In the genomic region with DNA sequence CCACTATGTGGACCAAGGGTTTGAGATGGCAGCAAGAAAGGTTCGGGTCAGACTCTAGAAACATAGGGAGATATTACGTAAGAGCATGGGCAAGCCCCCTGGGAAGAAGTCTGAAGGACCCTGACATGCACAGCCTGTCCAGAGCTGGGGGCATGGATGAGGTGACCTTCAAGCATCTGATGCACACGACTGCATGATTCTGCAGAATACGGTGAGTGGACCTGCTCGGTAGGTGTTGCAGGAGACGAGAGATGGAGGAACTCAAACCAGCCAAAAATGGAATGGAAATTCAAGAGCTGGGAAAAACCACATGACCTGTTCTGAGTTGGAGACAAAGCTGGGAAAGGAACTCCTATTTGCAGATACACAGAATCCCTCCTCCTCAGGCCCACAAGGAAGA, we compare ENCODE assay signal across 2 cellular contexts.
TF ChIP-seq lines count a peak whose summit lies in the region.

No MANE protein-coding gene starts in this region.

TF ChIP-seq in HepG2, 621 proteins besides CTCF, POLR2A, EP300 and RAD21:
- TF ChIP-seq CEBPB (IDR thresholded peaks at IDR 0.05; ENCODE audit: borderline replicate concordance, low read depth, low read length) (0 out of 2 replicates have a peak, but pooled peaks have one; percentile 23), DMAP1 (CRISPR knock-in tag; IDR thresholded peaks at IDR 0.05) (no peak), ZNF619 (CRISPR knock-in tag; IDR thresholded peaks at IDR 0.05) (no peak)
TF ChIP-seq in HepG2: peak in this region for 1.

TF ChIP-seq in endothelial cell of umbilical vein, 7 proteins besides CTCF, POLR2A, EP300 and RAD21:
- no peak for TF ChIP-seq MYC (IDR thresholded peaks at IDR 0.05; ENCODE audit: low read depth, low read length)
- no peak for TF ChIP-seq JUN (IDR thresholded peaks at IDR 0.05; ENCODE audit: borderline replicate concordance, insufficient read depth, insufficient read length, low read depth)
- TF ChIP-seq POLR2AphosphoS5 (IDR thresholded peaks at IDR 0.05; ENCODE audit: insufficient read depth, low read depth, low read length) = no peak
- TF ChIP-seq FOS (IDR thresholded peaks at IDR 0.05; ENCODE audit: borderline replicate concordance, insufficient read depth, low read length) = no peak
- TF ChIP-seq GATA2 (IDR thresholded peaks at IDR 0.05; ENCODE audit: insufficient read depth, insufficient read length, low read depth, low read length) = no peak
- TF ChIP-seq MAX (IDR thresholded peaks at IDR 0.05; ENCODE audit: insufficient read depth, insufficient read length) = no peak
- no peak for TF ChIP-seq EZH2 (IDR thresholded peaks at IDR 0.05; ENCODE audit: borderline replicate concordance, low read depth, low read length, severe bottlenecking)
TF ChIP-seq in endothelial cell of umbilical vein: peak in this region for 0.
